Comparison of ENCODE assay signal across 11 cellular contexts in the genomic region with DNA sequence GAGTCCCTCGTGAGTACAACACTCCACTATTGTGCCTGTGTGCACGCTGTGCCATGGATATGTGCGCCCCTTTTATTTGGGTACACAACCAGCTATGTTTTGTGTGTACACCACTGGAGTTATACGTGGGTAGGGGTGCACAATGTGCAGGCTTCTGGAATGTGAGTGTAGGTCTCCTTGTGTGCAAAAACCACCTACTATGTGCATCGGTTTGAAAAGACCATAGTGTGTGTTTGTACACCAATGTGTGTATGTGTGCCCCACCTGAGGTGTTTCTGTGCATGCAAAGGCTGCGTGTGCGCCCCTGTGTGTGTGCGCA.
DNase-seq lines count a peak whose midpoint lies in the region; ATAC-seq and TF ChIP-seq lines count a peak whose summit lies in the region.
"Had no signal": no experiment of that assay in that cellular context is flagged by ENCODE, and none has a peak within 500 bp of the region (broad histone marks: within the 10 kb centered on the region; RNA-seq: fewer than 3 reads in every experiment).

No MANE protein-coding gene starts in this region.

- H3K4me2 ChIP-seq in IMR-90 (ENCODE audit: low read depth, low read length), result peak overlapping the region; percentile 14; the same call in 1 of the 2 replicates

- peak overlapping the region; percentile 62 for H4K5ac ChIP-seq in IMR-90 (ENCODE audit: low read depth, low read length)

- H3K4me1 ChIP-seq in IMR-90 (ENCODE audit: control insufficient read depth, insufficient read depth, low read length) (peaks cover 16% of the 10 kb centered on the region), duodenal mucosa (ENCODE audit: control insufficient read depth in 1 of 2, insufficient read depth in 2 of 2, low read length in 2 of 2) (peaks cover 0 to 3% of the 10 kb centered on the region in 2 donors), lung (ENCODE audit: control insufficient read depth in 2 of 2, insufficient read depth in 2 of 2, low read length in 2 of 2) (peaks cover 0 to 14% of the 10 kb centered on the region in 2 donors)

- POLR2A ChIA-PET in IMR-90 (lab: Charles Lee; ENCODE audit: unreplicated experiment), result interaction anchor here (1.3 kb wide), 1 partner anchor 20 kb away, joined by 6 read pairs; no protein-coding TSS in a partner anchor

- TF ChIP-seq CTCF in IMR-90 (conservative IDR thresholded peaks at IDR 0.05; ENCODE audit: low read depth, low read length) (no peak), lung (IDR thresholded peaks at IDR 0.05; ENCODE audit: control extremely low read depth, extremely low read depth) (no peak)

- TF ChIP-seq POLR2A in IMR-90 (IDR thresholded peaks at IDR 0.05; ENCODE audit: low read depth, low read length), result no peak

- H2AK9ac ChIP-seq in IMR-90 (replicated peaks; ENCODE audit: low read depth, low read length, poor library complexity), result peak overlapping the region; percentile 91

- peak overlapping the region; percentile 76 to 82 for H4K8ac ChIP-seq in IMR-90 (ENCODE audit: low read depth in 2 of 2, low read length in 2 of 2)

- H2BK15ac ChIP-seq in IMR-90 (ENCODE audit: low read depth, low read length), result peak overlapping the region; percentile 72; the same call in 2 of the 3 replicates

- H4K91ac ChIP-seq in IMR-90 (ENCODE audit: insufficient read depth, low read depth, low read length), result peak overlapping the region; percentile 93

- peak overlapping the region; percentile 77 for H2BK20ac ChIP-seq in IMR-90 (ENCODE audit: low read depth, low read length)

- peak overlapping the region; percentile 90 for H2AK5ac ChIP-seq in IMR-90 (ENCODE audit: low read depth, low read length)

- no peaks in the 10 kb centered on the region for H3K36me3 ChIP-seq in IMR-90 (ENCODE audit: control insufficient read depth, insufficient read depth, low read length)
- no peaks in the 10 kb centered on the region for H3K36me3 ChIP-seq in duodenal mucosa (ENCODE audit: control insufficient read depth in 1 of 2, insufficient read depth in 2 of 2, low read length in 2 of 2)
- H3K36me3 ChIP-seq in lung (ENCODE audit: control insufficient read depth in 2 of 2, insufficient read depth in 2 of 2, low read length in 2 of 2), result no peaks in the 10 kb centered on the region

- H3K14ac ChIP-seq in IMR-90 (replicated peaks; ENCODE audit: low read depth, low read length), result peak overlapping the region; percentile 8

- no peak for DNase-seq in IMR-90
- DNase-seq in lung (ENCODE audit: low spot score), result no peak
- DNase-seq in G401 (ENCODE audit: low spot score), result no peak
- DNase-seq in NCI-H524 treated with DMSO at 0.1 percent for 48 hours (lab: John Stamatoyannopoulos, UW), result no peak
- DNase-seq in epidermal melanocyte (ENCODE audit: insufficient read length, low spot score), result no peak
- DNase-seq: activated CD4-positive, alpha-beta T cell treated with anti-CD3 and anti-CD28 coated beads for 1 hour; activated naive CD8-positive, alpha-beta T cell treated with anti-CD3 and anti-CD28 coated beads, Interleukin-2, amount 10 ng/mL, durations not matched to agents 7 days and 5 days; NCI-H1694 had no signal

- intact Hi-C loops in IMR-90 (cut with micrococcal nuclease), result loop anchor here (1.0 kb wide), 1 partner anchor 89 kb away; no protein-coding TSS in a partner anchor

- in situ Hi-C loops in IMR-90 (cut with MboI; ENCODE audit: low sequenced_read_pairs), result no loop called here
- in situ Hi-C loops in G401 (cut with HindIII; ENCODE audit: low sequenced_read_pairs), result loop anchor here (25.0 kb wide), 1 partner anchor 120 kb away; a partner anchor contains a TSS

- H3K23ac ChIP-seq in IMR-90 (ENCODE audit: low read depth, low read length), result peak overlapping the region; percentile 8; the same call in 1 of the 2 replicates

- ATAC-seq in IMR-90 (ENCODE audit: low read depth) (no peak), lung (ENCODE audit: insufficient read depth, low FRiP score) (no peak), GM21825 (IDR thresholded peaks at IDR 0.05; ENCODE audit: unreplicated experiment) (no peak)

- WGBS in IMR-90 (ENCODE audit: extremely low coverage in 2 of 2, insufficient read length in 1 of 2), 2 experiments, result 93% methylated on average over 3 of the region's 8 CpGs; no CpG with 5 or more reads in 1 of the 2 experiments
- WGBS in lung, 2 donors, result 56 to 69% methylated on average over 8 of the region's 8 CpGs

- peaks cover 12% of the 10 kb centered on the region for H3K9me1 ChIP-seq in IMR-90 (ENCODE audit: insufficient read depth, low read length)

- H3K9ac ChIP-seq in IMR-90 (ENCODE audit: low read depth, low read length) (peak overlapping the region; percentile 15; the same call in 1 of the 2 replicates), duodenal mucosa (ENCODE audit: low read depth in 1 of 2, low read length in 2 of 2) (no peak overlapping the region)

- TF ChIP-seq RAD21 in IMR-90 (IDR thresholded peaks at IDR 0.05; ENCODE audit: low read length), result no peak

- H4K20me1 ChIP-seq in IMR-90 (ENCODE audit: insufficient read depth, low read length), result no peaks in the 10 kb centered on the region

- H3K79me1 ChIP-seq in IMR-90 (ENCODE audit: low read depth in 1 of 2, low read length in 2 of 2), result no peaks in the 10 kb centered on the region

- H3K27ac ChIP-seq in IMR-90 (ENCODE audit: insufficient read depth, low read length) (peak overlapping the region; percentile 89), duodenal mucosa (ENCODE audit: low read depth, low read length) (peak overlapping the region; percentile 59), lung (ENCODE audit: low read depth in 1 of 2, low read length in 1 of 2) (peak overlapping the region; percentile 68 to 95), temporal lobe (ENCODE audit: low read depth, low read length) (peak overlapping the region; percentile 66)

- H3K18ac ChIP-seq in IMR-90 (ENCODE audit: low read depth, low read length), result peak overlapping the region; percentile 40; the same call in 1 of the 2 replicates

- H3K9me3 ChIP-seq in IMR-90 (ENCODE audit: control insufficient read depth, insufficient read depth, low read length) (peaks cover 4% of the 10 kb centered on the region), duodenal mucosa (ENCODE audit: control insufficient read depth in 1 of 2, low read length in 2 of 2) (no peaks in the 10 kb centered on the region), lung (ENCODE audit: control insufficient read depth in 2 of 2, insufficient read depth in 1 of 2, low read length in 1 of 2) (no peaks in the 10 kb centered on the region)

- CTCF ChIA-PET in IMR-90 (lab: Yijun Ruan, JAX), result no interaction called here

- H2BK120ac ChIP-seq in IMR-90 (ENCODE audit: low read depth, low read length), result peak overlapping the region; percentile 91

- no peak overlapping the region for H3K4me3 ChIP-seq in IMR-90 (ENCODE audit: insufficient read depth, low read depth, low read length)
- no peak overlapping the region for H3K4me3 ChIP-seq in duodenal mucosa (ENCODE audit: low read depth in 1 of 2, low read length in 2 of 2)
- H3K4me3 ChIP-seq in lung, result no peak overlapping the region

- H3K27me3 ChIP-seq in IMR-90 (ENCODE audit: control insufficient read depth, insufficient read depth, low read length) (no peaks in the 10 kb centered on the region), duodenal mucosa (ENCODE audit: control insufficient read depth in 1 of 2, insufficient read depth in 2 of 2, low read length in 2 of 2) (peaks cover 0 to 29% of the 10 kb centered on the region in 2 donors), lung (ENCODE audit: control insufficient read depth, insufficient read depth) (no peaks in the 10 kb centered on the region)

- peak overlapping the region; percentile 97 for H3K4ac ChIP-seq in IMR-90 (ENCODE audit: low read depth, low read length)

- peak overlapping the region; percentile 95 for H2AFZ ChIP-seq in IMR-90 (replicated peaks; ENCODE audit: low read length, poor library complexity)

- H2BK5ac ChIP-seq in IMR-90 (ENCODE audit: low read depth, low read length, poor library complexity, severe bottlenecking), result peak overlapping the region; percentile 64

- dilution Hi-C loops in IMR-90 (cut with HindIII; ENCODE audit: low sequenced_read_pairs, unreplicated experiment), result no loop called here

- no peak overlapping the region for H3K56ac ChIP-seq in IMR-90 (ENCODE audit: extremely low read depth, insufficient read depth, low read length)

- no TSS peak for BruUV-seq in IMR-90 (replicated peaks; lab: Mats Ljungman, UMichigan)

TF ChIP-seq in IMR-90, 13 proteins besides CTCF, POLR2A, EP300 and RAD21 (continues in another document):
- TF ChIP-seq RFX5 (IDR thresholded peaks at IDR 0.05; ENCODE audit: low read depth, low read length), result no peak
- TF ChIP-seq CHD1 (IDR thresholded peaks at IDR 0.05; ENCODE audit: low read depth, low read length), result no peak
- TF ChIP-seq MXI1 (IDR thresholded peaks at IDR 0.05; ENCODE audit: borderline replicate concordance, low read depth, low read length), result no peak
- no peak for TF ChIP-seq CEBPB (IDR thresholded peaks at IDR 0.05; ENCODE audit: low read depth, low read length)
- no peak for TF ChIP-seq FOS (IDR thresholded peaks at IDR 0.05; ENCODE audit: low read depth, low read length)
- no peak for TF ChIP-seq RCOR1 (IDR thresholded peaks at IDR 0.05; ENCODE audit: insufficient replicate concordance, low read length)
- no peak for TF ChIP-seq MAFK (IDR thresholded peaks at IDR 0.05; ENCODE audit: low read depth, low read length)
- no peak for TF ChIP-seq SMC3 (IDR thresholded peaks at IDR 0.05; ENCODE audit: low read depth, low read length)
- TF ChIP-seq MAZ (IDR thresholded peaks at IDR 0.05; ENCODE audit: borderline replicate concordance, low read depth, low read length), result no peak
- TF ChIP-seq, protein P1, sequence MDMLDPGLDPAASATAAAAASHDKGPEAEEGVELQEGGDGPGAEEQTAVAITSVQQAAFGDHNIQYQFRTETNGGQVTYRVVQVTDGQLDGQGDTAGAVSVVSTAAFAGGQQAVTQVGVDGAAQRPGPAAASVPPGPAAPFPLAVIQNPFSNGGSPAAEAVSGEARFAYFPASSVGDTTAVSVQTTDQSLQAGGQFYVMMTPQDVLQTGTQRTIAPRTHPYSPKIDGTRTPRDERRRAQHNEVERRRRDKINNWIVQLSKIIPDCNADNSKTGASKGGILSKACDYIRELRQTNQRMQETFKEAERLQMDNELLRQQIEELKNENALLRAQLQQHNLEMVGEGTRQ (IDR thresholded peaks at IDR 0.05; ENCODE audit: low read depth, low read length), result no peak
- TF ChIP-seq BHLHE40 (IDR thresholded peaks at IDR 0.05; ENCODE audit: low read depth, low read length), result no peak
- TF ChIP-seq, protein P2, sequence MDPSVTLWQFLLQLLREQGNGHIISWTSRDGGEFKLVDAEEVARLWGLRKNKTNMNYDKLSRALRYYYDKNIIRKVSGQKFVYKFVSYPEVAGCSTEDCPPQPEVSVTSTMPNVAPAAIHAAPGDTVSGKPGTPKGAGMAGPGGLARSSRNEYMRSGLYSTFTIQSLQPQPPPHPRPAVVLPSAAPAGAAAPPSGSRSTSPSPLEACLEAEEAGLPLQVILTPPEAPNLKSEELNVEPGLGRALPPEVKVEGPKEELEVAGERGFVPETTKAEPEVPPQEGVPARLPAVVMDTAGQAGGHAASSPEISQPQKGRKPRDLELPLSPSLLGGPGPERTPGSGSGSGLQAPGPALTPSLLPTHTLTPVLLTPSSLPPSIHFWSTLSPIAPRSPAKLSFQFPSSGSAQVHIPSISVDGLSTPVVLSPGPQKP (IDR thresholded peaks at IDR 0.05; ENCODE audit: borderline replicate concordance, low read depth, low read length), result no peak
